8 cellular contexts compared by ENCODE assay signal in the genomic region with DNA sequence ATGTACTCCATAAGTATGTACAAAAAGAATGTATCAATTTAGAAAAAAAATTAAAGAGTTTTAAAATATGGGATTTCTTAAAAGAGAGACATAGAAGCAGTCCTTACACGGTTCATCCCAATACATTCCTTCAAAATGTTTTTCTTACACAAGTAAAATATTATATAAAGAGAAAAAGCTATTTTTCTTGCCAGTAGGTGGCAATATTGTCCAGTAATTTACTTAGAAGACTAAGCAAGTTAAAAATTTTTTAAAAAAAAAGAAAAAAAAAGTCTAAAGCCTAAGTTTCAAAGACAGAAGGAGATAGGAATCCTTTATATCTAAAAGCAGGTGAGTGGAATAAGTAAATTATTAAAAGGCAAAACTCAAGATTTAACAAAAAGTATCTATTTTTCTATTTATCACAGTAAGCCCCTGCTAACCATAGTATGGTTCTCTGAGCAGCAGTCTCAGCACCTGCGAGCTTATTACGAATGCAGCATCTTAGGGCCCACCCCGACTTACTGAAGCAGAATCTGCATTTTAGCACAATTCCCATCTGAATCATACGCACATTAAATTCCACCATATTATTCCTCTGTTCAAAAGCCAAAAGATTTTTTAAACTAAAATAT.
DNase-seq lines count a peak whose midpoint lies in the region; ATAC-seq and TF ChIP-seq lines count a peak whose summit lies in the region.

No MANE protein-coding gene starts in this region.

- TF ChIP-seq EP300 in upper lobe of left lung (IDR thresholded peaks at IDR 0.05), result no peak

- 67% methylated on average over 5 of the region's 5 CpGs for WGBS in upper lobe of left lung, 2 donors

- DNase-seq in CD1c-positive myeloid dendritic cell (ENCODE audit: extremely low spot score) (peak; percentile 54), HEK293T (ENCODE audit: extremely low spot score) (no peak), SK-N-DZ (ENCODE audit: low spot score) (peak; percentile 53), glomerular endothelial cell (ENCODE audit: extremely low read depth, low read depth, low spot score) (peak; percentile 54), MG63 (no peak), upper lobe of left lung (no peak)
- DNase-seq in activated CD8-positive, alpha-beta memory T cell treated with anti-CD3 and anti-CD28 coated beads for 24 hours, result no peak

- H3K9me3 ChIP-seq in MG63 (no peaks in the 10 kb centered on the region), upper lobe of left lung (no peaks in the 10 kb centered on the region)

- no peak overlapping the region for H3K27ac ChIP-seq in upper lobe of left lung

- H3K4me1 ChIP-seq in upper lobe of left lung, result no peaks in the 10 kb centered on the region

- no peak for TF ChIP-seq POLR2A in upper lobe of left lung (IDR thresholded peaks at IDR 0.05)

- TF ChIP-seq CTCF in upper lobe of left lung (IDR thresholded peaks at IDR 0.05), result peak in 2 of 6 experiments; percentile 17 to 20

- CTCF ChIA-PET in HEK293T (lab: Yijun Ruan, JAX), result interaction anchor here (0.7 to 3.6 kb wide), 4 partner anchors 10 to 859 kb away, joined by 3 to 22 read pairs (median 4); no protein-coding TSS in a partner anchor

- H3K27me3 ChIP-seq in MG63 (no peaks in the 10 kb centered on the region), upper lobe of left lung (no peaks in the 10 kb centered on the region)

- ATAC-seq in upper lobe of left lung (ENCODE audit: low FRiP score in 2 of 2) (no peak), HG02759 (IDR thresholded peaks at IDR 0.05; ENCODE audit: unreplicated experiment) (no peak)

- POLR2A ChIA-PET in HEK293T (lab: Yijun Ruan, JAX), result no interaction called here

- H3K4me3 ChIP-seq in MG63, result no peak overlapping the region
- no peak overlapping the region for H3K4me3 ChIP-seq in upper lobe of left lung

- H3K36me3 ChIP-seq in MG63 (no peaks in the 10 kb centered on the region), upper lobe of left lung (no peaks in the 10 kb centered on the region)

TF ChIP-seq in HEK293T, 16 proteins besides CTCF, POLR2A, EP300 and RAD21:
- peak; percentile 89 for TF ChIP-seq ZNF384 (IDR thresholded peaks at IDR 0.05)
- no peak for TF ChIP-seq L3MBTL2 (conservative IDR thresholded peaks at IDR 0.05)

Comparison
In these comparisons a context has a peak if more than half of its experiments do, and no peak if none do; other contexts are left out.
1. DNase-seq: peak in CD1c-positive myeloid dendritic cell (single experiment), SK-N-DZ (single experiment) and glomerular endothelial cell (single experiment); none in HEK293T (single experiment), activated CD8-positive, alpha-beta memory T cell treated with anti-CD3 and anti-CD28 coated beads for 24 hours (single experiment), MG63 (single experiment) and upper lobe of left lung (0 of 2).